8 cellular contexts compared by ENCODE assay signal in genomic region chr17:2024572-2025219, GRCh38. TPM values are rescaled to one million over a fixed set of nuclear protein-coding genes. Genes with fewer than 3 reads are reported as not detected.
DNase-seq lines count a peak whose midpoint lies in the region; ATAC-seq and TF ChIP-seq lines count a peak whose summit lies in the region.

No MANE protein-coding gene starts in this region.

- peaks cover 10% of the 10 kb centered on the region for H3K4me1 Mint-ChIP-seq in activated naive CD4-positive, alpha-beta T cell treated with anti-CD3 and anti-CD28 coated beads, Interleukin-2, amount 50 U/mL, for 24 hours
- H3K4me1 Mint-ChIP-seq in type B pancreatic cell (ENCODE audit: unreplicated experiment) = peaks cover 10% of the 10 kb centered on the region

- TF ChIP-seq POLR2A in right lobe of liver (IDR thresholded peaks at IDR 0.05) = no peak

- no CpG with 5 or more reads among the region's 73 CpGs for WGBS in right lobe of liver (ENCODE audit: insufficient coverage, low coverage, low lambda C conversion rate, missing lambda C conversion rate)

- DNase-seq in activated naive CD4-positive, alpha-beta T cell (lab: John Stamatoyannopoulos, UW) = no peak
- DNase-seq in right lobe of liver (no peak), type B pancreatic cell (ENCODE audit: extremely low spot score, unreplicated experiment) (no peak), cerebellum (ENCODE audit: low spot score) (no peak), SHP77 (lab: John Stamatoyannopoulos, UW) (no peak)

- no peak overlapping the region for H3K27ac Mint-ChIP-seq in activated naive CD4-positive, alpha-beta T cell treated with anti-CD3 and anti-CD28 coated beads, Interleukin-2, amount 50 U/mL, for 24 hours
- H3K27ac Mint-ChIP-seq in type B pancreatic cell = no peak overlapping the region

- no peaks in the 10 kb centered on the region for H3K27me3 ChIP-seq in right lobe of liver

- H3K27ac ChIP-seq in angular gyrus (ENCODE audit: low read depth, low read length) = peak overlapping the region; percentile 40
- H3K27ac ChIP-seq in right lobe of liver = no peak overlapping the region

- TF ChIP-seq CTCF in right lobe of liver (IDR thresholded peaks at IDR 0.05) = no peak
- no peak for TF ChIP-seq CTCF in type B pancreatic cell (conservative IDR thresholded peaks at IDR 0.05)

- no peaks in the 10 kb centered on the region for H3K9me3 Mint-ChIP-seq in activated naive CD4-positive, alpha-beta T cell treated with anti-CD3 and anti-CD28 coated beads, Interleukin-2, amount 50 U/mL, for 24 hours
- peaks cover 4% of the 10 kb centered on the region for H3K9me3 Mint-ChIP-seq in type B pancreatic cell

- peak overlapping the region; percentile 68 for H3K4me3 Mint-ChIP-seq in activated naive CD4-positive, alpha-beta T cell treated with anti-CD3 and anti-CD28 coated beads, Interleukin-2, amount 50 U/mL, for 24 hours
- peak overlapping the region; percentile 85 for H3K4me3 Mint-ChIP-seq in type B pancreatic cell

- intact Hi-C loops in right lobe of liver (cut with DNase I) = loop anchor here (5.0 kb wide), 1 partner anchor 117 kb away; no protein-coding TSS in a partner anchor

- no peaks in the 10 kb centered on the region for H3K36me3 Mint-ChIP-seq in activated naive CD4-positive, alpha-beta T cell treated with anti-CD3 and anti-CD28 coated beads, Interleukin-2, amount 50 U/mL, for 24 hours
- no peaks in the 10 kb centered on the region for H3K36me3 Mint-ChIP-seq in type B pancreatic cell

- peaks cover 0 to 24% (median 7%) of the 10 kb centered on the region in 4 donors for H3K4me1 ChIP-seq in right lobe of liver

- H3K36me3 ChIP-seq in right lobe of liver = no peaks in the 10 kb centered on the region

- H3K9me3 ChIP-seq in right lobe of liver = no peaks in the 10 kb centered on the region

- peaks cover 13% of the 10 kb centered on the region for H3K27me3 Mint-ChIP-seq in activated naive CD4-positive, alpha-beta T cell treated with anti-CD3 and anti-CD28 coated beads, Interleukin-2, amount 50 U/mL, for 24 hours
- H3K27me3 Mint-ChIP-seq in type B pancreatic cell = peaks cover 68% of the 10 kb centered on the region

- peak overlapping the region; percentile 32 to 58 (median 48) for H3K4me3 ChIP-seq in right lobe of liver

- no peak for ATAC-seq in right lobe of liver
- no peak for ATAC-seq in HG03520 (IDR thresholded peaks at IDR 0.05; ENCODE audit: unreplicated experiment)

RNA-seq across cellular contexts. Expression of gene RTN4RL1, which starts 0.4 kb away (rescaled TPM):
- total RNA-seq in right lobe of liver (1 to 10 TPM in 5 of 6 experiments, under 1 TPM in 1; 0.54 to 2.6 (median 1.4) TPM), type B pancreatic cell (ENCODE audit: low replicate concordance) (1.7 and 1.9 TPM in 2 replicates), cerebellum (6.9 TPM)

RNA-seq across cellular contexts. Expression of gene DPH1, which starts 5.3 kb away (rescaled TPM):
- total RNA-seq in right lobe of liver = 10 to 100 TPM; 20.0 to 41.1 (median 25.4) TPM
- 41.5 and 57.1 TPM in 2 replicates for total RNA-seq in type B pancreatic cell (ENCODE audit: low replicate concordance)
- total RNA-seq in cerebellum = 26.8 TPM

RNA-seq across cellular contexts. Expression of gene OVCA2, which starts 17.1 kb away (rescaled TPM):
- total RNA-seq in right lobe of liver = 10 to 100 TPM; 10.3 to 36.2 (median 14.8) TPM
- 27.8 and 42.7 TPM in 2 replicates for total RNA-seq in type B pancreatic cell (ENCODE audit: low replicate concordance)
- total RNA-seq in cerebellum = 9.4 TPM

RNA-seq across cellular contexts. Expression of gene HIC1, which starts 30.2 kb away (rescaled TPM):
- total RNA-seq in right lobe of liver (10 to 100 TPM in 2 of 6 experiments, 1 to 10 TPM in 4; 4.7 to 14.8 (median 6.1) TPM), type B pancreatic cell (ENCODE audit: low replicate concordance) (3.4 and 21.6 TPM in 2 replicates), cerebellum (9.1 TPM)
